Comparison of ENCODE assay signal across 25 cellular contexts in the genomic region with DNA sequence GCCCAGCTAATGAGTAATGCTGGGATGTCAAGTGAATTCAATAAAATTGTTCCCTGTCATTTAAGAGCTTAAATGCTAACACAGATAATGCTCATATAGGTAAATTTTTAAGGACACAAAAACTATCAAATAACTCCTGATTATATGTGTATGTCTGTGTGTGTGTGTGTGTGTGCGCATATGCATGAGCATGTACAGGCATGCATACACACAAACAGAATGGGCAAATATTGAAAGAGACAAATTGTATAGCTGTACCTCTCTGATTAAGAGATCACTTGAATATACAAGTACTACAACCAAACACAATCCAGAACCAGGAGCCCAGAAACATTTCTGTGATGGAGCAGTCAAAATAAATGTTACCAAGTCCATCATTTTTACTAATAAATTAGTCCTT.
DNase-seq lines count a peak whose midpoint lies in the region; FAIRE-seq and TF ChIP-seq lines count a peak whose summit lies in the region.
"Had no signal": no experiment of that assay in that cellular context is flagged by ENCODE, and none has a peak within 500 bp of the region (broad histone marks: within the 10 kb centered on the region; RNA-seq: fewer than 3 reads in every experiment).

No MANE protein-coding gene starts in this region.

- H3K4me1 Mint-ChIP-seq in mesothelial cell of epicardium, result peaks cover 32% of the 10 kb centered on the region

- TF ChIP-seq CTCF in Loucy (conservative IDR thresholded peaks at IDR 0.05; ENCODE audit: low read length) (no peak), bronchial epithelial cell (IDR thresholded peaks at IDR 0.05; ENCODE audit: insufficient read depth, low read length, severe bottlenecking) (no peak), mesothelial cell of epicardium (IDR thresholded peaks at IDR 0.05; ENCODE audit: unreplicated experiment) (no peak)

- H3K9me2 ChIP-seq in Loucy (replicated peaks; ENCODE audit: low read depth, low read length), result no peaks in the 10 kb centered on the region

- no peak for FAIRE-seq in bronchial epithelial cell (lab: Jason Lieb, UNC)
- FAIRE-seq: A549, D721Med, G401.6, GM12892, H1 had no signal

- peaks cover 6% of the 10 kb centered on the region for H3K9me3 Mint-ChIP-seq in mesothelial cell of epicardium
- H3K9me3 Mint-ChIP-seq: CD4-positive, alpha-beta T cell; CD8-positive, alpha-beta memory T cell had no signal

- H2AFZ ChIP-seq in Loucy (ENCODE audit: low read length), result peak overlapping the region; percentile 29; the same call in 1 of the 2 replicates

- H3K27ac Mint-ChIP-seq in mesothelial cell of epicardium, result peak overlapping the region; percentile 21
- H3K27ac Mint-ChIP-seq: CD14-positive monocyte; CD4-positive, alpha-beta T cell; CD8-positive, alpha-beta memory T cell had no signal

- peak; percentile 5 for DNase-seq in NCI-H748 (lab: John Stamatoyannopoulos, UW; ENCODE audit: unreplicated experiment)
- no peak for DNase-seq in NCI-H748 treated with DMSO at 0.1 percent for 48 hours (lab: John Stamatoyannopoulos, UW)
- peak; percentile 68 for DNase-seq in bronchial epithelial cell (ENCODE audit: low read depth)
- no peak for DNase-seq in mesothelial cell of epicardium (ENCODE audit: low spot score in 2 of 2, unreplicated experiment in 2 of 2)
- DNase-seq in occipital lobe (lab: John Stamatoyannopoulos, UW), result no peak
- DNase-seq in GM19240 (ENCODE audit: insufficient read length, low spot score), result no peak
- DNase-seq: 8988T; ACHN; AML-193; BE2C; CD4-positive, alpha-beta T cell; CD8-positive, alpha-beta memory T cell; DMS 273 treated with DMSO at 0.1 percent for 48 hours; DND-41; GM23248; H7; HCEC 1CT had no signal

- no peaks in the 10 kb centered on the region for H3K36me3 Mint-ChIP-seq in mesothelial cell of epicardium

- no peak overlapping the region for H3K4me3 Mint-ChIP-seq in mesothelial cell of epicardium
- H3K4me3 Mint-ChIP-seq: CD14-positive monocyte; CD4-positive, alpha-beta T cell; CD8-positive, alpha-beta memory T cell had no signal

- no peaks in the 10 kb centered on the region for H3F3A ChIP-seq in Loucy (ENCODE audit: low read depth)

- H3K79me2 ChIP-seq in Loucy (ENCODE audit: insufficient read depth, low read length), result no peaks in the 10 kb centered on the region

- peak overlapping the region; percentile 5 for H3K9ac ChIP-seq in Loucy (ENCODE audit: low read depth, low read length, poor library complexity, severe bottlenecking)
- H3K9ac ChIP-seq: BLaER1 treated with 17β-estradiol and CSF1 and Interleukin-3, amounts not matched to agents 10 nM and 100 nM; GM23248 had no signal

- H3K4me1 ChIP-seq in Loucy (ENCODE audit: insufficient read depth, low read length, poor library complexity, severe bottlenecking), result peaks cover 56% of the 10 kb centered on the region
- H3K4me1 ChIP-seq: A549, BE2C had no signal

- no peaks in the 10 kb centered on the region for H4K20me1 ChIP-seq in Loucy (ENCODE audit: insufficient read depth, low read length, poor library complexity, severe bottlenecking)
- H4K20me1 ChIP-seq: BLaER1 treated with 17β-estradiol and CSF1 and Interleukin-3, amounts not matched to agents 10 nM and 100 nM had no signal

- H3K9me3 ChIP-seq in Loucy (ENCODE audit: insufficient read depth, low read depth, low read length), result no peaks in the 10 kb centered on the region
- H3K9me3 ChIP-seq: A549; BE2C; BLaER1 treated with 17β-estradiol and CSF1 and Interleukin-3, amounts not matched to agents 10 nM and 100 nM had no signal

- no peaks in the 10 kb centered on the region for H3K27me3 ChIP-seq in Loucy (ENCODE audit: insufficient read depth, low read length, poor library complexity, severe bottlenecking)
- no peaks in the 10 kb centered on the region for H3K27me3 ChIP-seq in bronchial epithelial cell (ENCODE audit: control insufficient read depth, insufficient read depth, low read length)
- H3K27me3 ChIP-seq: BE2C; BLaER1 treated with 17β-estradiol and CSF1 and Interleukin-3, amounts not matched to agents 10 nM and 100 nM had no signal

- no peaks in the 10 kb centered on the region for H3K27me3 Mint-ChIP-seq in mesothelial cell of epicardium (ENCODE audit: low read depth)
- H3K27me3 Mint-ChIP-seq: CD4-positive, alpha-beta T cell had no signal

- H3K4me2 ChIP-seq in Loucy (ENCODE audit: low read depth, low read length, poor library complexity, severe bottlenecking), result peak overlapping the region; percentile 17
- H3K4me2 ChIP-seq: A549 had no signal

- H3K4me3 ChIP-seq in Loucy (ENCODE audit: low read length, poor library complexity, severe bottlenecking), result no peak overlapping the region
- no peak overlapping the region for H3K4me3 ChIP-seq in bronchial epithelial cell (ENCODE audit: low read depth, low read length)
- H3K4me3 ChIP-seq: A549; BLaER1 treated with 17β-estradiol and CSF1 and Interleukin-3, amounts not matched to agents 10 nM and 100 nM; GM23248 had no signal

- no peaks in the 10 kb centered on the region for H3K36me3 ChIP-seq in Loucy (ENCODE audit: insufficient read depth, low read length)
- H3K36me3 ChIP-seq in bronchial epithelial cell (ENCODE audit: control insufficient read depth, insufficient read depth, low read length), result no peaks in the 10 kb centered on the region
- H3K36me3 ChIP-seq: BE2C; BLaER1 treated with 17β-estradiol and CSF1 and Interleukin-3, amounts not matched to agents 10 nM and 100 nM had no signal

Comparison
In these comparisons a context has a peak if more than half of its experiments do, and no peak if none do; other contexts are left out.
1. DNase-seq: peak in NCI-H748 (single experiment) and bronchial epithelial cell (single experiment); none in NCI-H748 treated with DMSO at 0.1 percent for 48 hours (single experiment), mesothelial cell of epicardium (0 of 2), occipital lobe (single experiment) and GM19240 (single experiment).